ENCODE assay signal across 33 cellular contexts in the genomic region with DNA sequence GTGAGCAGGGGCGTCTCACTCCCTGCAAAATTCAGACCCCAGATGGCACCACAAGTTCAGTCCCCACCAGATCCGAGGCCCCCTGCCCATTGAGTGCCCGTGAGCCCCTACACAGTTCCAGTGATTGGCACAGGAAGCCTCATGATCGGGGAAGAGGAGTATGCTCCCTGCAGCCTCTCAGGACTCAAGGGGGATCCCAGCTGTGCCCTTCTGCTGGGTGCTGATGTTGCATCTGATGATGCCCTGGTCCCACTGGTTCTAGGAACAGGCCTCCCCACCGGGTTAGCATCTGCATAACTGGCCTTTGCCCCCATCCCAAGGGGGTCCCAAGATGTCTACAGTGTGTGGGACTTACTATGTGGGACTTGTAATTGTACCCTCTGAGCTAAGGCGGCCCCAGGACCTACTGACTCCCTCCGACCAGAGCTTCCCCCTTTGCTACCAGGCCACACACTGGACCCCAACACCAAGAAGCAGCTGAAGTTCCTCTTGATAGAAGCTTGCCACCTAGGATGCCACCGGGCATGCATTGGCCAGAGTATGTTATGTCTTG. TPM values are rescaled to one million over a fixed set of nuclear protein-coding genes. Genes with fewer than 3 reads are reported as not detected.
"Had no signal": no experiment of that assay in that cellular context is flagged by ENCODE, and none has a peak within 500 bp of the region (broad histone marks: within the 10 kb centered on the region; RNA-seq: fewer than 3 reads in every experiment).

No MANE protein-coding gene starts in this region.

- FAIRE-seq: bronchial epithelial cell, RCC 7860, TTC549 had no signal

- ATAC-seq: activated CD8-positive, alpha-beta T cell treated with anti-CD3 and anti-CD28 coated beads for 36 hours; activated naive CD4-positive, alpha-beta T cell treated with anti-CD3 and anti-CD28 coated beads, Interleukin-2, amount 50 U/mL, for 72 hours; activated T-cell treated with anti-CD3 and anti-CD28 coated beads, Interleukin-2, amount 50 U/mL, for 72 hours; activated T-helper 17 cell treated with anti-CD3 and anti-CD28 coated beads, Interleukin-2, amount 50 U/mL, for 72 hours; Right ventricle myocardium inferior had no signal

- H3K36me3 ChIP-seq: adrenal gland had no signal

- H3K9me3 ChIP-seq: adrenal gland had no signal

- H3K4me3 ChIP-seq: adrenal gland, PC-9 had no signal

- H2AFZ ChIP-seq: PC-9 had no signal

- H3K4me2 ChIP-seq: PC-9 had no signal

- DNase-seq: activated CD4-positive, alpha-beta T cell treated with anti-CD3 and anti-CD28 coated beads, Interleukin-2, amount 10 ng/mL, durations not matched to agents 24 days and 14 days; activated CD4-positive, alpha-beta T cell treated with anti-CD3 and anti-CD28 coated beads, Interleukin-2, amount 50 U/mL, for 4 hours; activated CD8-positive, alpha-beta T cell treated with anti-CD3 and anti-CD28 coated beads for 36 hours; activated gamma-delta T cell treated with Interleukin-2 at 50 U/mL for 16 hours; activated naive CD4-positive, alpha-beta T cell treated with anti-CD3 and anti-CD28 coated beads for 36 hours; activated T-cell treated with anti-CD3 and anti-CD28 coated beads, Interleukin-2, amount 50 U/mL, for 1 hour; activated T-cell treated with anti-CD3 and anti-CD28 coated beads, Interleukin-2, amount 50 U/mL, for 72 hours; adrenal gland; anterior cingulate cortex; central memory CD4-positive, alpha-beta T cell; NCI-H1092 treated with DMSO at 0.1 percent for 48 hours; NCI-H1417; NCI-H146; NCI-H187; NCI-H2029 treated with DMSO at 0.1 percent for 48 hours; NCI-H2107; NCI-H2171; NCI-H510A; NCI-H526; NCI-H748 treated with DMSO at 0.1 percent for 48 hours; NK-92 treated with Interleukin-12 subunit alpha and Interleukin-12 subunit beta, amount 100 ng/mL, for 24 hours; SIG-M5 had no signal

- H3K27ac ChIP-seq: adrenal gland, PC-9, RWPE1 had no signal

RNA-seq across cellular contexts. Expression of a gene that starts 8.6 kb away (rescaled TPM):
- total RNA-seq: activated CD4-positive, alpha-beta T cell treated with anti-CD3 and anti-CD28 coated beads, Interleukin-2, amount 10 ng/mL, durations not matched to agents 24 days and 14 days; activated CD8-positive, alpha-beta memory T cell treated with anti-CD3 and anti-CD28 coated beads for 36 hours; activated CD8-positive, alpha-beta T cell treated with anti-CD3 and anti-CD28 coated beads for 36 hours; activated naive CD4-positive, alpha-beta T cell treated with anti-CD3 and anti-CD28 coated beads for 36 hours; activated naive CD4-positive, alpha-beta T cell treated with anti-CD3 and anti-CD28 coated beads, Interleukin-2, amount 50 U/mL, for 72 hours; activated T-cell treated with anti-CD3 and anti-CD28 coated beads, Interleukin-2, amount 50 U/mL, for 72 hours; activated T-helper 17 cell treated with anti-CD3 and anti-CD28 coated beads, Interleukin-2, amount 50 U/mL, for 72 hours; adrenal gland; bronchial epithelial cell; cerebellum; M059J; Right ventricle myocardium inferior had no signal
- polyA plus RNA-seq: adrenal gland had no signal

RNA-seq across cellular contexts. Expression of a gene that starts 36.7 kb away (rescaled TPM):
- total RNA-seq: activated CD4-positive, alpha-beta T cell treated with anti-CD3 and anti-CD28 coated beads, Interleukin-2, amount 10 ng/mL, durations not matched to agents 24 days and 14 days; activated CD8-positive, alpha-beta memory T cell treated with anti-CD3 and anti-CD28 coated beads for 36 hours; activated CD8-positive, alpha-beta T cell treated with anti-CD3 and anti-CD28 coated beads for 36 hours; activated naive CD4-positive, alpha-beta T cell treated with anti-CD3 and anti-CD28 coated beads for 36 hours; activated T-cell treated with anti-CD3 and anti-CD28 coated beads, Interleukin-2, amount 50 U/mL, for 72 hours; adrenal gland; bronchial epithelial cell; cerebellum; Right ventricle myocardium inferior had no signal
- polyA plus RNA-seq: adrenal gland had no signal

RNA-seq across cellular contexts. Expression of a gene that starts 40.7 kb away (rescaled TPM):
- total RNA-seq: activated CD4-positive, alpha-beta T cell treated with anti-CD3 and anti-CD28 coated beads, Interleukin-2, amount 10 ng/mL, durations not matched to agents 24 days and 14 days; activated CD8-positive, alpha-beta memory T cell treated with anti-CD3 and anti-CD28 coated beads for 36 hours; activated CD8-positive, alpha-beta T cell treated with anti-CD3 and anti-CD28 coated beads for 36 hours; activated naive CD4-positive, alpha-beta T cell treated with anti-CD3 and anti-CD28 coated beads for 36 hours; activated naive CD4-positive, alpha-beta T cell treated with anti-CD3 and anti-CD28 coated beads, Interleukin-2, amount 50 U/mL, for 72 hours; activated T-cell treated with anti-CD3 and anti-CD28 coated beads, Interleukin-2, amount 50 U/mL, for 72 hours; activated T-helper 17 cell treated with anti-CD3 and anti-CD28 coated beads, Interleukin-2, amount 50 U/mL, for 72 hours; adrenal gland; bronchial epithelial cell; cerebellum; M059J; PC-9; Right ventricle myocardium inferior had no signal
- polyA plus RNA-seq: adrenal gland had no signal
